ENCODE assay signal across 12 cellular contexts in the genomic region with DNA sequence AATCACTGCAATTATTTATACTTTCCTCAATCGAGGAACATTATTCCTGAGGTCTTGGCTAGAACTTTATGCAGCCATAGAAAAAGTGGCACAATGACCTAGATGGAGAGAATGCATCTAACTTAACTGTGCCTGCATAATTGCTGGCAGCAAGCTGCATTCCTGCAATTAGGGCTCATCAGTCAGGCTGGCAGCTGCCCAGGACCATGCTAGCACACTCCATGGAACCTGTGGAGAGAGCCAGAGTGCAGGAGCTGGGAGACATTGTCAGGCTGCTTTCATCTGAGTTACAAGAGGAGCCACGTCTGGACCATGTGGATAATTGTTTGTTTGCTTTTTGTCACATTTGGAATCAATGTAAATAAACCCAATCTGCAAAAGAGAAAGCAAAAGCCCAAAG.
A peak's percentile ranks its signal among the peaks of the same experiment; 100 is the strongest.
DNase-seq lines count a peak whose midpoint lies in the region; ATAC-seq and TF ChIP-seq lines count a peak whose summit lies in the region.
"Had no signal": no experiment of that assay in that cellular context is flagged by ENCODE, and none has a peak within 500 bp of the region (broad histone marks: within the 10 kb centered on the region; RNA-seq: fewer than 3 reads in every experiment).

No MANE protein-coding gene starts in this region.

- ATAC-seq in left cardiac atrium (peak; percentile 44 to 87), GM19328 (IDR thresholded peaks at IDR 0.05; ENCODE audit: unreplicated experiment) (no peak), GM19397 (IDR thresholded peaks at IDR 0.05; ENCODE audit: unreplicated experiment) (no peak)

- peak; percentile 34 for DNase-seq in Ammon's horn (ENCODE audit: low spot score)
- peak; percentile 1 for DNase-seq in NCI-H146 treated with DMSO at 0.1 percent for 48 hours (lab: John Stamatoyannopoulos, UW; ENCODE audit: unreplicated experiment)
- peak; percentile 73 for DNase-seq in astrocyte of the spinal cord (ENCODE audit: low read depth, low spot score)
- peak; percentile 50 for DNase-seq in left cardiac atrium
- DNase-seq in NCI-H2029 (lab: John Stamatoyannopoulos, UW) = no peak
- DNase-seq in AML-193 (lab: John Stamatoyannopoulos, UW) = no peak
- DNase-seq: activated CD4-positive, alpha-beta T cell treated with anti-CD3 and anti-CD28 coated beads for 1 hour; glutamatergic neuron had no signal

- in situ Hi-C loops in astrocyte of the spinal cord (cut with HindIII; ENCODE audit: low sequenced_read_pairs) = no loop called here

- no peak overlapping the region for H3K4me3 ChIP-seq in astrocyte of the spinal cord (ENCODE audit: low read depth, low read length)
- H3K4me3 ChIP-seq: SJSA1, tibial nerve had no signal

- no peak for TF ChIP-seq CTCF in astrocyte of the spinal cord (IDR thresholded peaks at IDR 0.05; ENCODE audit: low read depth, low read length)

- intact Hi-C loops in left cardiac atrium (cut with DNase I) = no loop called here

Comparison
In these comparisons a context has a peak if more than half of its experiments do, and no peak if none do; other contexts are left out.
1. DNase-seq: peak in Ammon's horn (single experiment), NCI-H146 treated with DMSO at 0.1 percent for 48 hours (single experiment), astrocyte of the spinal cord (single experiment) and left cardiac atrium (single experiment); none in NCI-H2029 (single experiment) and AML-193 (0 of 2).
2. ATAC-seq: peak in left cardiac atrium (2 of 2); none in GM19328 (single experiment) and GM19397 (single experiment).